8 cellular contexts compared by ENCODE assay signal in the genomic region with DNA sequence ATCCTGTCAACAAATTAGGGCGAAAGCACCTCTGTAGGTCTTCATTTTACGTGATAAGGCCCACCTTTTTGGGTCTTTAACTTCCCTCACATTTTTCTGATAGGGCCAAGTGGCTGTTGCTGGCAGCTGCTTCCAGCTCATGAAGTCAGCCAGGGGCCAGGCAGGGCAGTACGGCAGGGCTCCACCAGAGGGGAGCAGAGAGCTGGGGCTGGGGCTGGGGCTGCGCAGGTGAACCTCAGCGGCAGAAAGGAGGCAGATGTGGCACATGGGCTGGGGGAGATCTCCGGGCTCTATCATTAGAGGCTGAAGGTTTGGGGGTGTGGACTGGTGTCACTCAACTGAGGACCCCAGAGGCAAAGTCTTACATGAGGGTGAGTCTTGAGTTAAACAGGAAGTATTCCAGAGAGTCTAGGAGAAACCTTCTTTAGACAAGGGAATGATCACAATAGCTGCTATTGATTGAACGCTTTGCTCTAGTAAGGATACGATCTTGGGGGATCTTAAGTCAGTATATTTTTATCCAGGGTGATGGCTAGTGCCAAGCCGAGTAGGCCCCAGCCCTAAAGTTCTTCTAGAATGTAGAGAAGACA.
DNase-seq lines count a peak whose midpoint lies in the region; ATAC-seq, FAIRE-seq and TF ChIP-seq lines count a peak whose summit lies in the region.

No MANE protein-coding gene starts in this region.

- no peaks in the 10 kb centered on the region for H3K9me3 Mint-ChIP-seq in activated T-helper 1 cell treated with anti-CD3 and anti-CD28 coated beads, Interleukin-12 subunit alpha, Interleukin-12 subunit beta, Interleukin-2, Interleukin-4 antibody, amounts not matched to agents 30 ng/mL and 10 ng/mL and 1 ng/mL, durations not matched to agents 14 hours and 24 hours and 36 hours

- no peaks in the 10 kb centered on the region for H3K36me3 Mint-ChIP-seq in activated T-helper 1 cell treated with anti-CD3 and anti-CD28 coated beads, Interleukin-12 subunit alpha, Interleukin-12 subunit beta, Interleukin-2, Interleukin-4 antibody, amounts not matched to agents 30 ng/mL and 10 ng/mL and 1 ng/mL, durations not matched to agents 14 hours and 24 hours and 36 hours (ENCODE audit: low read depth)

- DNase-seq in AG20443 (ENCODE audit: low spot score): peak; percentile 81
- DNase-seq in GM19239 (ENCODE audit: insufficient read length, low spot score): peak; percentile 71
- peak; percentile 52 for DNase-seq in RPMI7951 (ENCODE audit: low read depth)
- peak; percentile 63 for DNase-seq in activated T-helper 1 cell treated with anti-CD3 and anti-CD28 coated beads, Interleukin-12 subunit alpha, Interleukin-12 subunit beta, Interleukin-2, Interleukin-4 antibody, amounts not matched to agents 30 ng/mL and 10 ng/mL and 1 ng/mL, durations not matched to agents 14 hours and 24 hours and 36 hours (ENCODE audit: low spot score)
- DNase-seq in foreskin melanocyte: peak; percentile 35
- no peak for DNase-seq in retinal pigment epithelial cell (ENCODE audit: low read depth)
- DNase-seq in cerebellar nuclear complex (lab: John Stamatoyannopoulos, UW): no peak

- FAIRE-seq in GM19239 (lab: Jason Lieb, UNC): no peak

- H3K4me1 Mint-ChIP-seq in activated T-helper 1 cell treated with anti-CD3 and anti-CD28 coated beads, Interleukin-12 subunit alpha, Interleukin-12 subunit beta, Interleukin-2, Interleukin-4 antibody, amounts not matched to agents 30 ng/mL and 10 ng/mL and 1 ng/mL, durations not matched to agents 14 hours and 24 hours and 36 hours (ENCODE audit: low read depth): peaks cover 7% of the 10 kb centered on the region

- no peak overlapping the region for H3K4me3 Mint-ChIP-seq in activated T-helper 1 cell treated with anti-CD3 and anti-CD28 coated beads, Interleukin-12 subunit alpha, Interleukin-12 subunit beta, Interleukin-2, Interleukin-4 antibody, amounts not matched to agents 30 ng/mL and 10 ng/mL and 1 ng/mL, durations not matched to agents 14 hours and 24 hours and 36 hours

- intact Hi-C loops in activated T-helper 1 cell treated with anti-CD3 and anti-CD28 coated beads, Interleukin-12 subunit alpha, Interleukin-12 subunit beta, Interleukin-2, Interleukin-4 antibody, amounts not matched to agents 30 ng/mL and 10 ng/mL and 1 ng/mL, durations not matched to agents 14 hours and 24 hours and 36 hours (cut with micrococcal nuclease): loop anchor here (1.0 kb wide), 1 partner anchor 90 kb away; no protein-coding TSS in a partner anchor

- H3K27me3 Mint-ChIP-seq in activated T-helper 1 cell treated with anti-CD3 and anti-CD28 coated beads, Interleukin-12 subunit alpha, Interleukin-12 subunit beta, Interleukin-2, Interleukin-4 antibody, amounts not matched to agents 30 ng/mL and 10 ng/mL and 1 ng/mL, durations not matched to agents 14 hours and 24 hours and 36 hours (ENCODE audit: insufficient read depth): no peaks in the 10 kb centered on the region

- ATAC-seq in HG03439 (IDR thresholded peaks at IDR 0.05; ENCODE audit: unreplicated experiment): peak; percentile 66

- H3K4me3 ChIP-seq in retinal pigment epithelial cell (ENCODE audit: low read length): no peak overlapping the region

- H3K27ac Mint-ChIP-seq in activated T-helper 1 cell treated with anti-CD3 and anti-CD28 coated beads, Interleukin-12 subunit alpha, Interleukin-12 subunit beta, Interleukin-2, Interleukin-4 antibody, amounts not matched to agents 30 ng/mL and 10 ng/mL and 1 ng/mL, durations not matched to agents 14 hours and 24 hours and 36 hours: no peak overlapping the region

- TF ChIP-seq CTCF in retinal pigment epithelial cell (conservative IDR thresholded peaks at IDR 0.05; ENCODE audit: low read depth, low read length): peak; percentile 96

Comparison
In these comparisons a context has a peak if more than half of its experiments do, and no peak if none do; other contexts are left out.
1. DNase-seq: peak in AG20443 (single experiment), GM19239 (single experiment), RPMI7951 (single experiment), activated T-helper 1 cell treated with anti-CD3 and anti-CD28 coated beads, Interleukin-12 subunit alpha, Interleukin-12 subunit beta, Interleukin-2, Interleukin-4 antibody, amounts not matched to agents 30 ng/mL and 10 ng/mL and 1 ng/mL, durations not matched to agents 14 hours and 24 hours and 36 hours (single experiment) and foreskin melanocyte (single experiment); none in retinal pigment epithelial cell (single experiment) and cerebellar nuclear complex (0 of 2).